10 cellular contexts compared by ENCODE assay signal in genomic region chr18:44759925-44760342, GRCh38.
DNase-seq lines count a peak whose midpoint lies in the region; ATAC-seq and TF ChIP-seq lines count a peak whose summit lies in the region.
"Had no signal": no experiment of that assay in that cellular context is flagged by ENCODE, and none has a peak within 500 bp of the region (broad histone marks: within the 10 kb centered on the region; RNA-seq: fewer than 3 reads in every experiment).

No MANE protein-coding gene starts in this region.

- peaks cover 0 to 6% (median 0%) of the 10 kb centered on the region in 11 experiments; a peak in 1 of 22 replicates for H4K20me1 ChIP-seq in BLaER1 treated with 17β-estradiol and CSF1 and Interleukin-3, amounts not matched to agents 10 nM and 100 nM

- peaks cover 24 to 58% (median 36%) of the 10 kb centered on the region in 10 experiments for H3K4me1 ChIP-seq in BLaER1 treated with 17β-estradiol and CSF1 and Interleukin-3, amounts not matched to agents 10 nM and 100 nM
- H3K4me1 ChIP-seq in right lobe of liver, result peaks cover 0 to 7% (median 0%) of the 10 kb centered on the region in 4 donors

- peak; percentile 1 for DNase-seq in activated naive CD8-positive, alpha-beta T cell treated with anti-CD3 and anti-CD28 coated beads for 36 hours
- DNase-seq in iPS-NIHi11 (ENCODE audit: low spot score) (no peak), brain microvascular endothelial cell (no peak), COLO829 (ENCODE audit: low spot score) (no peak), right lobe of liver (no peak)
- DNase-seq: DND-41, NCI-H187 treated with DMSO at 0.1 percent for 48 hours had no signal

- H3K36me3 Mint-ChIP-seq in activated naive CD8-positive, alpha-beta T cell treated with anti-CD3 and anti-CD28 coated beads for 36 hours, result no peaks in the 10 kb centered on the region

- peak overlapping the region; percentile 57 for H3K4me3 Mint-ChIP-seq in activated naive CD8-positive, alpha-beta T cell treated with anti-CD3 and anti-CD28 coated beads for 36 hours

- H3K27me3 ChIP-seq in BLaER1 treated with 17β-estradiol and CSF1 and Interleukin-3, amounts not matched to agents 10 nM and 100 nM, result peaks cover 0 to 55% (median 0%) of the 10 kb centered on the region in 11 experiments; a peak in 6 of 22 replicates
- H3K27me3 ChIP-seq in brain microvascular endothelial cell (replicated peaks) (no peaks in the 10 kb centered on the region), right lobe of liver (no peaks in the 10 kb centered on the region)

- H3K4me1 Mint-ChIP-seq in activated naive CD8-positive, alpha-beta T cell treated with anti-CD3 and anti-CD28 coated beads for 36 hours, result peaks cover 28% of the 10 kb centered on the region

- ATAC-seq in GM19372 (IDR thresholded peaks at IDR 0.05; ENCODE audit: low read depth, unreplicated experiment) (peak; percentile 43), HG03196 (IDR thresholded peaks at IDR 0.05; ENCODE audit: unreplicated experiment) (peak; percentile 55), right lobe of liver (no peak)

- intact Hi-C loops in right lobe of liver (cut with DNase I), result no loop called here

- H3K36me3 ChIP-seq in BLaER1 treated with 17β-estradiol and CSF1 and Interleukin-3, amounts not matched to agents 10 nM and 100 nM, result no peaks in the 10 kb centered on the region; a peak in 3 of 22 replicates
- no peaks in the 10 kb centered on the region for H3K36me3 ChIP-seq in brain microvascular endothelial cell (replicated peaks)
- no peaks in the 10 kb centered on the region for H3K36me3 ChIP-seq in right lobe of liver

- peaks cover 2% of the 10 kb centered on the region for H3K9me3 Mint-ChIP-seq in activated naive CD8-positive, alpha-beta T cell treated with anti-CD3 and anti-CD28 coated beads for 36 hours

- in situ Hi-C loops in brain microvascular endothelial cell (cut with HindIII; ENCODE audit: low pct_ligation_motif_present, low sequenced_read_pairs), result no loop called here

- 80% methylated on average over 1 of the region's 1 CpG for WGBS in right lobe of liver (ENCODE audit: insufficient coverage, low coverage, low lambda C conversion rate, missing lambda C conversion rate)

- peak overlapping the region; percentile 70 to 90 (median 82); a peak in 20 of 22 replicates for H3K27ac ChIP-seq in BLaER1 treated with 17β-estradiol and CSF1 and Interleukin-3, amounts not matched to agents 10 nM and 100 nM
- no peak overlapping the region for H3K27ac ChIP-seq in brain microvascular endothelial cell
- H3K27ac ChIP-seq in right lobe of liver, result no peak overlapping the region

- H3K4me3 ChIP-seq in BLaER1 treated with 17β-estradiol and CSF1 and Interleukin-3, amounts not matched to agents 10 nM and 100 nM, result peak overlapping the region in 1 of 10 experiments; percentile 46; a peak in 1 of 20 replicates
- H3K4me3 ChIP-seq in brain microvascular endothelial cell (ENCODE audit: low read depth, low read length), result no peak overlapping the region
- no peak overlapping the region for H3K4me3 ChIP-seq in right lobe of liver

- peaks cover 14% of the 10 kb centered on the region for H3K27me3 Mint-ChIP-seq in activated naive CD8-positive, alpha-beta T cell treated with anti-CD3 and anti-CD28 coated beads for 36 hours

- no peak for TF ChIP-seq POLR2A in right lobe of liver (IDR thresholded peaks at IDR 0.05)

- no peak for TF ChIP-seq CTCF in brain microvascular endothelial cell (IDR thresholded peaks at IDR 0.05; ENCODE audit: low read depth, low read length, missing control alignments)
- no peak for TF ChIP-seq CTCF in right lobe of liver (IDR thresholded peaks at IDR 0.05)

- H3K9ac ChIP-seq in BLaER1 treated with 17β-estradiol and CSF1 and Interleukin-3, amounts not matched to agents 10 nM and 100 nM, result peak overlapping the region in 9 of 11 experiments; percentile 31 to 81 (median 72); a peak in 16 of 22 replicates

- peak overlapping the region; percentile 70 to 94 (median 80) for H3K4me2 ChIP-seq in BLaER1 treated with 17β-estradiol and CSF1 and Interleukin-3, amounts not matched to agents 10 nM and 100 nM

- H3K9me3 ChIP-seq in BLaER1 treated with 17β-estradiol and CSF1 and Interleukin-3, amounts not matched to agents 10 nM and 100 nM (replicated peaks in 1 of 11), result peaks cover 0 to 22% (median 0%) of the 10 kb centered on the region in 11 experiments; a peak in 5 of 22 replicates
- no peaks in the 10 kb centered on the region for H3K9me3 ChIP-seq in right lobe of liver

- H3K27ac Mint-ChIP-seq in activated naive CD8-positive, alpha-beta T cell treated with anti-CD3 and anti-CD28 coated beads for 36 hours, result peak overlapping the region; percentile 93

Comparison
In these comparisons a context has a peak if more than half of its experiments do, and no peak if none do; other contexts are left out.
1. H3K27ac ChIP-seq: peak in BLaER1 treated with 17β-estradiol and CSF1 and Interleukin-3, amounts not matched to agents 10 nM and 100 nM (11 of 11); none in brain microvascular endothelial cell (single experiment) and right lobe of liver (0 of 3).
2. ATAC-seq: peak in GM19372 (single experiment) and HG03196 (single experiment); none in right lobe of liver (0 of 4).